In the genomic region with DNA sequence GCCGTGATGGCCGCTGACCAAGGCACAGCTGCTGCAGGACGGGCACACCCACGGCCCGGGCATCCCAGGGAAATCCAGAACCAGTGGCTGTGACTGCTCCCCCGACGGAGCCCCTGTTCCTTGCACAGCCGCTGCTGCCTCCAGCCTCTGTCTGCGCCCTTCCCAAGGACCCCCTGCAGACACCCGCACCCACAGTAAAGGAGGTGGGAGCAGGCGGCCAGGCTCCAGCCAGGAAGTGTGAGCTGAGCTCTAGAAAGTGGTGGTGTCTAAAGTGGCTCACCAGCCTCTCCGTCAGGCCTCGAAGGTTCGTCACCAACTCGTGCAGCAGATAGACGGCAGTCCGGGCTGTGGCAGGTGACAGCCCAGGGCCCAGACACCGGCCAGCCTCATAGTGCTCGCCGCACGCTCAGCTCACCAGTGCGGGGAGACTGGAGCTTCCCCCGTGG, we compare ENCODE assay signal across 15 cellular contexts.
DNase-seq lines count a peak whose midpoint lies in the region; ATAC-seq, FAIRE-seq and TF ChIP-seq lines count a peak whose summit lies in the region.
"Had no signal": no experiment of that assay in that cellular context is flagged by ENCODE, and none has a peak within 500 bp of the region (broad histone marks: within the 10 kb centered on the region; RNA-seq: fewer than 3 reads in every experiment).

No MANE protein-coding gene starts in this region.

- WGBS in H1 (ENCODE audit: extremely low coverage in 1 of 2, insufficient coverage in 1 of 2, insufficient read length in 1 of 2, insufficient replicate concordance in 2 of 2, low coverage in 1 of 2, low lambda C conversion rate in 2 of 2, missing lambda C conversion rate in 1 of 2), 2 experiments, result 90% methylated on average over 18 of the region's 23 CpGs; no CpG with 5 or more reads in 1 of the 2 experiments

- peak overlapping the region; percentile 69 to 84 (median 78) for H3K4me2 ChIP-seq in BLaER1 treated with 17β-estradiol and CSF1 and Interleukin-3, amounts not matched to agents 10 nM and 100 nM
- H3K4me2 ChIP-seq in H1 (ENCODE audit: insufficient read depth in 1 of 2, low read depth in 2 of 2, low read length in 2 of 2) (no peak overlapping the region), osteoblast (ENCODE audit: insufficient read depth, low read length) (no peak overlapping the region)

- no peak overlapping the region for H2BK20ac ChIP-seq in H1 (ENCODE audit: low read length)

- no peak overlapping the region for H3K23ac ChIP-seq in H1 (ENCODE audit: insufficient read length)

- TF ChIP-seq CTCF in H1 (IDR thresholded peaks at IDR 0.05; ENCODE audit: control extremely low read depth in 1 of 3, insufficient read depth in 1 of 3, low read depth in 1 of 3, low read length in 3 of 3) (no peak), osteoblast (IDR thresholded peaks at IDR 0.05; ENCODE audit: extremely low read depth, low read depth, low read length) (no peak)

- no peak overlapping the region for H2AFZ ChIP-seq in H1 (ENCODE audit: low read length)
- H2AFZ ChIP-seq in osteoblast (ENCODE audit: low read length), result no peak overlapping the region

- H3K9ac ChIP-seq in BLaER1 treated with 17β-estradiol and CSF1 and Interleukin-3, amounts not matched to agents 10 nM and 100 nM, result peak overlapping the region in 3 of 11 experiments; percentile 19 to 43 (median 35); a peak in 4 of 22 replicates
- no peak overlapping the region for H3K9ac ChIP-seq in H1 (replicated peaks in 1 of 4; ENCODE audit: extremely low read depth in 1 of 4, low read depth in 3 of 4, low read length in 3 of 4)

- intact Hi-C loops in cardiac septum (cut with DNase I), result no loop called here

- H2BK15ac ChIP-seq in H1 (ENCODE audit: low read length), result no peak overlapping the region

- H3K79me2 ChIP-seq in H1 (ENCODE audit: control insufficient read depth in 1 of 2, insufficient read depth in 2 of 2, low read length in 2 of 2), result no peaks in the 10 kb centered on the region
- H3K79me2 ChIP-seq in osteoblast (ENCODE audit: insufficient read depth, low read length), result no peaks in the 10 kb centered on the region

- H3K4ac ChIP-seq in H1 (replicated peaks; ENCODE audit: insufficient read length, low read depth, low read length), result no peak overlapping the region

- H2BK5ac ChIP-seq in H1 (ENCODE audit: low read depth, low read length), result no peak overlapping the region

- no peak overlapping the region for H3K14ac ChIP-seq in H1 (ENCODE audit: insufficient read length)

- H3K4me3 ChIP-seq in BLaER1 treated with 17β-estradiol and CSF1 and Interleukin-3, amounts not matched to agents 10 nM and 100 nM, result no peak overlapping the region
- H3K4me3 ChIP-seq in H1 (ENCODE audit: extremely low read depth in 1 of 4, insufficient read depth in 2 of 4, low read depth in 3 of 4, low read length in 4 of 4) (no peak overlapping the region), osteoblast (ENCODE audit: insufficient read depth, low read length) (no peak overlapping the region)

- TF ChIP-seq RAD21 in H1 (IDR thresholded peaks at IDR 0.05 in 1 of 2, conservative IDR thresholded peaks at IDR 0.05 in 1 of 2; ENCODE audit: low read depth in 2 of 2, low read length in 2 of 2), result no peak

- no peak overlapping the region for H3K18ac ChIP-seq in H1 (ENCODE audit: extremely low read depth, low read length)

- no peak overlapping the region for H4K5ac ChIP-seq in H1 (ENCODE audit: insufficient read length, low read depth, low read length)

- peak overlapping the region; percentile 69 for H3K56ac ChIP-seq in H1 (replicated peaks; ENCODE audit: insufficient read length, low read depth, low read length)

- peaks cover 21 to 33% (median 25%) of the 10 kb centered on the region in 11 experiments for H3K9me3 ChIP-seq in BLaER1 treated with 17β-estradiol and CSF1 and Interleukin-3, amounts not matched to agents 10 nM and 100 nM (replicated peaks in 1 of 11)
- H3K9me3 ChIP-seq in H1 (ENCODE audit: insufficient read depth in 2 of 2, low read depth in 1 of 2, low read length in 1 of 2), result peaks cover 15 to 26% of the 10 kb centered on the region in 2 experiments; a peak in 3 of 4 replicates
- H3K9me3 ChIP-seq in osteoblast (ENCODE audit: low read depth, low read length), result peaks cover 6% of the 10 kb centered on the region

- CTCF ChIA-PET in H1 (lab: Charles Lee; ENCODE audit: partially characterized antibody), result interaction anchor here (0.5 to 0.9 kb wide), 2 partner anchors 20 to 939 kb away, joined by 3 read pairs; no protein-coding TSS in a partner anchor

- H3K23me2 ChIP-seq in H1 (ENCODE audit: low read depth, low read length), result no peaks in the 10 kb centered on the region

- H2AK5ac ChIP-seq in H1 (ENCODE audit: low read depth, low read length), result no peak overlapping the region

- no peak overlapping the region for H2BK12ac ChIP-seq in H1 (ENCODE audit: low read depth, low read length)

- peak overlapping the region in 4 of 11 experiments; percentile 5 to 48 (median 20); a peak in 4 of 22 replicates for H3K27ac ChIP-seq in BLaER1 treated with 17β-estradiol and CSF1 and Interleukin-3, amounts not matched to agents 10 nM and 100 nM
- H3K27ac ChIP-seq in H1 (ENCODE audit: low read depth, low read length) (no peak overlapping the region), osteoblast (ENCODE audit: low read depth, low read length) (no peak overlapping the region)

- H4K91ac ChIP-seq in H1 (replicated peaks; ENCODE audit: insufficient read length, low read length), result no peak overlapping the region

- no peak overlapping the region for H4K8ac ChIP-seq in H1 (ENCODE audit: extremely low read depth, insufficient read depth, low read length)

- ATAC-seq in GM21390 (IDR thresholded peaks at IDR 0.05; ENCODE audit: unreplicated experiment), result no peak
- ATAC-seq: HCT116, HepG2 had no signal

- POLR2A ChIA-PET in H1 (lab: Charles Lee; ENCODE audit: partially characterized antibody), result no interaction called here

- DNase-seq in H1 (ENCODE audit: low read depth in 1 of 2, low spot score in 2 of 2) (no peak), osteoblast (ENCODE audit: insufficient read length, low spot score, missing footprints) (peak; percentile 81), ureter (ENCODE audit: low spot score) (peak; percentile 32), LoVo (ENCODE audit: low spot score) (no peak), cardiac septum (ENCODE audit: low spot score) (no peak)
- DNase-seq: Caco-2; CD8-positive, alpha-beta memory T cell; GF-D8 had no signal

- FAIRE-seq in H1 (lab: Jason Lieb, UNC), result no peak
- FAIRE-seq: A204.1, H54, HepG2, HTR-8/SVneo had no signal

- no peaks in the 10 kb centered on the region; a peak in 1 of 22 replicates for H3K27me3 ChIP-seq in BLaER1 treated with 17β-estradiol and CSF1 and Interleukin-3, amounts not matched to agents 10 nM and 100 nM
- no peaks in the 10 kb centered on the region for H3K27me3 ChIP-seq in H1 (replicated peaks in 1 of 4; ENCODE audit: control insufficient read depth in 3 of 4, extremely low read depth in 1 of 4, insufficient read depth in 3 of 4, low read length in 3 of 4)
- no peaks in the 10 kb centered on the region for H3K27me3 ChIP-seq in osteoblast (ENCODE audit: insufficient read depth, low read length)

- peaks cover 0 to 5% (median 0%) of the 10 kb centered on the region in 11 experiments; a peak in 2 of 22 replicates for H4K20me1 ChIP-seq in BLaER1 treated with 17β-estradiol and CSF1 and Interleukin-3, amounts not matched to agents 10 nM and 100 nM
- H4K20me1 ChIP-seq in H1 (replicated peaks in 1 of 2; ENCODE audit: control insufficient read depth in 1 of 2, insufficient read depth in 2 of 2, low read length in 2 of 2) (no peaks in the 10 kb centered on the region), osteoblast (ENCODE audit: insufficient read depth, low read length) (no peaks in the 10 kb centered on the region)

- TF ChIP-seq POLR2A in H1 (IDR thresholded peaks at IDR 0.05; ENCODE audit: control extremely low read depth in 1 of 2, low read depth in 2 of 2, low read length in 2 of 2), result no peak

- no peak overlapping the region for H2BK120ac ChIP-seq in H1 (replicated peaks; ENCODE audit: low read depth, low read length)

- peaks cover 20 to 38% (median 34%) of the 10 kb centered on the region in 10 experiments for H3K4me1 ChIP-seq in BLaER1 treated with 17β-estradiol and CSF1 and Interleukin-3, amounts not matched to agents 10 nM and 100 nM
- H3K4me1 ChIP-seq in H1 (replicated peaks in 1 of 4; ENCODE audit: control insufficient read depth in 3 of 4, insufficient read depth in 4 of 4, low read length in 3 of 4), result no peaks in the 10 kb centered on the region
- no peaks in the 10 kb centered on the region for H3K4me1 ChIP-seq in osteoblast (ENCODE audit: insufficient read depth, low read length)
- H3K4me1 ChIP-seq: Caco-2 had no signal

- H3K36me3 ChIP-seq in BLaER1 treated with 17β-estradiol and CSF1 and Interleukin-3, amounts not matched to agents 10 nM and 100 nM, result no peaks in the 10 kb centered on the region
- H3K36me3 ChIP-seq in H1 (ENCODE audit: control insufficient read depth in 2 of 4, insufficient read depth in 4 of 4, low read length in 3 of 4) (no peaks in the 10 kb centered on the region; a peak in 1 of 8 replicates), osteoblast (ENCODE audit: insufficient read depth, low read length) (no peaks in the 10 kb centered on the region)

- no peaks in the 10 kb centered on the region for H3K79me1 ChIP-seq in H1 (ENCODE audit: low read depth, low read length)

- no peak for TF ChIP-seq EP300 in H1 (IDR thresholded peaks at IDR 0.05; ENCODE audit: borderline replicate concordance in 1 of 2, low read depth in 2 of 2, low read length in 2 of 2)

TF ChIP-seq in H1, 55 proteins besides CTCF, POLR2A, EP300 and RAD21 (continues in another document):
- TF ChIP-seq, protein P1, sequence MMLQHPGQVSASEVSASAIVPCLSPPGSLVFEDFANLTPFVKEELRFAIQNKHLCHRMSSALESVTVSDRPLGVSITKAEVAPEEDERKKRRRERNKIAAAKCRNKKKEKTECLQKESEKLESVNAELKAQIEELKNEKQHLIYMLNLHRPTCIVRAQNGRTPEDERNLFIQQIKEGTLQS (IDR thresholded peaks at IDR 0.05; ENCODE audit: insufficient read depth, low read depth, low read length), result no peak
- TF ChIP-seq KDM1A (IDR thresholded peaks at IDR 0.05; ENCODE audit: borderline replicate concordance, low read length) (no peak), TAF1 (IDR thresholded peaks at IDR 0.05; ENCODE audit: low read depth, low read length) (no peak), CTBP2 (IDR thresholded peaks at IDR 0.05; ENCODE audit: borderline replicate concordance, insufficient read depth, insufficient read length, low read length) (no peak)

Comparison
In these comparisons a context has a peak if more than half of its experiments do, and no peak if none do; other contexts are left out.
1. H3K4me2 ChIP-seq: peak in BLaER1 treated with 17β-estradiol and CSF1 and Interleukin-3, amounts not matched to agents 10 nM and 100 nM (11 of 11); none in H1 (0 of 2) and osteoblast (single experiment).
2. DNase-seq: peak in osteoblast (single experiment) and ureter (single experiment); none in H1 (0 of 2), LoVo (single experiment) and cardiac septum (single experiment).